2 cellular contexts compared by ENCODE assay signal in genomic region chr19:19606021-19606420, GRCh38.
TF ChIP-seq lines count a peak whose summit lies in the region.

No MANE protein-coding gene starts in this region.

TF ChIP-seq in HCT116, 20 proteins besides CTCF, POLR2A, EP300 and RAD21:
- TF ChIP-seq SIN3A (IDR thresholded peaks at IDR 0.05; ENCODE audit: low read depth) (peak; percentile 90), CEBPB (IDR thresholded peaks at IDR 0.05; ENCODE audit: low read depth) (peak; percentile 82), ZNF274 (IDR thresholded peaks at IDR 0.05; ENCODE audit: low read depth, low read length) (no peak), ZFX (IDR thresholded peaks at IDR 0.05) (no peak), CBX3 (IDR thresholded peaks at IDR 0.05; ENCODE audit: low read depth) (peak; percentile 78), TCF7L2 (IDR thresholded peaks at IDR 0.05; ENCODE audit: borderline replicate concordance, extremely low read depth, insufficient read depth, insufficient read length) (no peak), FOSL1 (IDR thresholded peaks at IDR 0.05; ENCODE audit: low read depth) (peak; percentile 76), ELF1 (IDR thresholded peaks at IDR 0.05; ENCODE audit: borderline replicate concordance, low read depth) (no peak; the same call in 1 of the 2 replicates), EZH2phosphoT487 (IDR thresholded peaks at IDR 0.05; ENCODE audit: borderline replicate concordance) (no peak), MAX (IDR thresholded peaks at IDR 0.05) (peak; percentile 78), SP1 (IDR thresholded peaks at IDR 0.05; ENCODE audit: low read depth) (peak; percentile 85), YY1 (IDR thresholded peaks at IDR 0.05; ENCODE audit: extremely low read depth, insufficient replicate concordance, low read depth, low read length) (peak; percentile 42), SRF (IDR thresholded peaks at IDR 0.05; ENCODE audit: low read depth) (no peak), JUND (IDR thresholded peaks at IDR 0.05) (peak; percentile 85), EGR1 (IDR thresholded peaks at IDR 0.05; ENCODE audit: low read depth) (no peak), POLR2AphosphoS5 (IDR thresholded peaks at IDR 0.05; ENCODE audit: low read depth, low read length) (peak; percentile 57; the same call in 1 of the 2 replicates), EZH2 (IDR thresholded peaks at IDR 0.05) (no peak), REST (IDR thresholded peaks at IDR 0.05; ENCODE audit: low read depth) (no peak)
- TF ChIP-seq, protein P1, sequence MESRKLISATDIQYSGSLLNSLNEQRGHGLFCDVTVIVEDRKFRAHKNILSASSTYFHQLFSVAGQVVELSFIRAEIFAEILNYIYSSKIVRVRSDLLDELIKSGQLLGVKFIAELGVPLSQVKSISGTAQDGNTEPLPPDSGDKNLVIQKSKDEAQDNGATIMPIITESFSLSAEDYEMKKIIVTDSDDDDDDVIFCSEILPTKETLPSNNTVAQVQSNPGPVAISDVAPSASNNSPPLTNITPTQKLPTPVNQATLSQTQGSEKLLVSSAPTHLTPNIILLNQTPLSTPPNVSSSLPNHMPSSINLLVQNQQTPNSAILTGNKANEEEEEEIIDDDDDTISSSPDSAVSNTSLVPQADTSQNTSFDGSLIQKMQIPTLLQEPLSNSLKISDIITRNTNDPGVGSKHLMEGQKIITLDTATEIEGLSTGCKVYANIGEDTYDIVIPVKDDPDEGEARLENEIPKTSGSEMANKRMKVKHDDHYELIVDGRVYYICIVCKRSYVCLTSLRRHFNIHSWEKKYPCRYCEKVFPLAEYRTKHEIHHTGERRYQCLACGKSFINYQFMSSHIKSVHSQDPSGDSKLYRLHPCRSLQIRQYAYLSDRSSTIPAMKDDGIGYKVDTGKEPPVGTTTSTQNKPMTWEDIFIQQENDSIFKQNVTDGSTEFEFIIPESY (IDR thresholded peaks at IDR 0.05; ENCODE audit: extremely low read depth, insufficient replicate concordance, low read length) = no peak
- TF ChIP-seq, protein P2, sequence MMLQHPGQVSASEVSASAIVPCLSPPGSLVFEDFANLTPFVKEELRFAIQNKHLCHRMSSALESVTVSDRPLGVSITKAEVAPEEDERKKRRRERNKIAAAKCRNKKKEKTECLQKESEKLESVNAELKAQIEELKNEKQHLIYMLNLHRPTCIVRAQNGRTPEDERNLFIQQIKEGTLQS (IDR thresholded peaks at IDR 0.05) = 0 out of 2 replicates have a peak, but pooled peaks have one; percentile 45

TF ChIP-seq in GM12878, 131 proteins besides CTCF, POLR2A, EP300 and RAD21:
- TF ChIP-seq GATAD2B (conservative IDR thresholded peaks at IDR 0.05; ENCODE audit: low read depth) = no peak
- TF ChIP-seq, protein P3, sequence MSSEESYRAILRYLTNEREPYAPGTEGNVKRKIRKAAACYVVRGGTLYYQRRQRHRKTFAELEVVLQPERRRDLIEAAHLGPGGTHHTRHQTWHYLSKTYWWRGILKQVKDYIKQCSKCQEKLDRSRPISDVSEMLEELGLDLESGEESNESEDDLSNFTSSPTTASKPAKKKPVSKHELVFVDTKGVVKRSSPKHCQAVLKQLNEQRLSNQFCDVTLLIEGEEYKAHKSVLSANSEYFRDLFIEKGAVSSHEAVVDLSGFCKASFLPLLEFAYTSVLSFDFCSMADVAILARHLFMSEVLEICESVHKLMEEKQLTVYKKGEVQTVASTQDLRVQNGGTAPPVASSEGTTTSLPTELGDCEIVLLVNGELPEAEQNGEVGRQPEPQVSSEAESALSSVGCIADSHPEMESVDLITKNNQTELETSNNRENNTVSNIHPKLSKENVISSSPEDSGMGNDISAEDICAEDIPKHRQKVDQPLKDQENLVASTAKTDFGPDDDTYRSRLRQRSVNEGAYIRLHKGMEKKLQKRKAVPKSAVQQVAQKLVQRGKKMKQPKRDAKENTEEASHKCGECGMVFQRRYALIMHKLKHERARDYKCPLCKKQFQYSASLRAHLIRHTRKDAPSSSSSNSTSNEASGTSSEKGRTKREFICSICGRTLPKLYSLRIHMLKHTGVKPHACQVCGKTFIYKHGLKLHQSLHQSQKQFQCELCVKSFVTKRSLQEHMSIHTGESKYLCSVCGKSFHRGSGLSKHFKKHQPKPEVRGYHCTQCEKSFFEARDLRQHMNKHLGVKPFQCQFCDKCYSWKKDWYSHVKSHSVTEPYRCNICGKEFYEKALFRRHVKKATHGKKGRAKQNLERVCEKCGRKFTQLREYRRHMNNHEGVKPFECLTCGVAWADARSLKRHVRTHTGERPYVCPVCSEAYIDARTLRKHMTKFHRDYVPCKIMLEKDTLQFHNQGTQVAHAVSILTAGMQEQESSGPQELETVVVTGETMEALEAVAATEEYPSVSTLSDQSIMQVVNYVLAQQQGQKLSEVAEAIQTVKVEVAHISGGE (CRISPR knock-in tag; IDR thresholded peaks at IDR 0.05) = no peak
- no peak for TF ChIP-seq SIN3A (IDR thresholded peaks at IDR 0.05; ENCODE audit: low read depth, low read length)
- TF ChIP-seq JUND (IDR thresholded peaks at IDR 0.05; ENCODE audit: low read depth, low read length) = no peak
- no peak for TF ChIP-seq ZNF24 (IDR thresholded peaks at IDR 0.05)
- peak in 1 of 2 experiments; percentile 28; a peak in 1 of 4 replicates for TF ChIP-seq ETV6 (conservative IDR thresholded peaks at IDR 0.05 in 1 of 2, IDR thresholded peaks at IDR 0.05 in 1 of 2; ENCODE audit: borderline replicate concordance in 1 of 2, low read depth in 1 of 2)
- TF ChIP-seq ZBED1 (IDR thresholded peaks at IDR 0.05; ENCODE audit: borderline replicate concordance) = 0 out of 2 replicates have a peak, but pooled peaks have one; percentile 40
- TF ChIP-seq JUNB (IDR thresholded peaks at IDR 0.05) = peak; percentile 44; the same call in 1 of the 2 replicates
- TF ChIP-seq, protein P4, sequence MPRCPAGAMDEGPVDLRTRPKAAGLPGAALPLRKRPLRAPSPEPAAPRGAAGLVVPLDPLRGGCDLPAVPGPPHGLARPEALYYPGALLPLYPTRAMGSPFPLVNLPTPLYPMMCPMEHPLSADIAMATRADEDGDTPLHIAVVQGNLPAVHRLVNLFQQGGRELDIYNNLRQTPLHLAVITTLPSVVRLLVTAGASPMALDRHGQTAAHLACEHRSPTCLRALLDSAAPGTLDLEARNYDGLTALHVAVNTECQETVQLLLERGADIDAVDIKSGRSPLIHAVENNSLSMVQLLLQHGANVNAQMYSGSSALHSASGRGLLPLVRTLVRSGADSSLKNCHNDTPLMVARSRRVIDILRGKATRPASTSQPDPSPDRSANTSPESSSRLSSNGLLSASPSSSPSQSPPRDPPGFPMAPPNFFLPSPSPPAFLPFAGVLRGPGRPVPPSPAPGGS (IDR thresholded peaks at IDR 0.05; ENCODE audit: borderline replicate concordance, insufficient read depth, low read depth, low read length, poor library complexity, severe bottlenecking) = no peak
TF ChIP-seq in GM12878: peak in this region for 3.
